ENCODE assay signal across 8 cellular contexts in the genomic region with DNA sequence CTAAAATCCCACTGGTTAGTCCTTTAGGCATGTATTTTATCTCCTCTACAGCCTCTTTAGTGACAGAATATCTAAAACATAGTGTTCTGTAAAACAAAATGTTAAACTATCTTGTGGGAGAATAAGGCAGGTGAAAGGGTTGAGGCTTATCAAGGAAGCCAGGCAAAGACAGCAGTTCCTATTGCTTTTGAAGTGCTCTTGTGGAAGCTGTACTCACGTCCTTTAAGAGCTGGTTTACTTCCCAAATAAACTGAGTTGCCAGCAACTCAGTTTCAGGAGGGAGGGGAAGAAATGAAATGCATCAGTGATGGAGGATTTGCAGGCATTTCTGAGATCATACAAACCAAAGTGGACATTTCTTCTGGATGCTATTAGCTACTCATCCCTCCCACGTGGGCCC.
"Had no signal": no experiment of that assay in that cellular context is flagged by ENCODE, and none has a peak within 500 bp of the region (broad histone marks: within the 10 kb centered on the region; RNA-seq: fewer than 3 reads in every experiment).

No MANE protein-coding gene starts in this region.

- DNase-seq: H9, HCEC 1CT, IMR-90 had no signal

- H3K27ac Mint-ChIP-seq: GM23338, H9 had no signal

- H3K4me3 Mint-ChIP-seq: GM23338, H9 had no signal

- H2AFZ ChIP-seq: GM23338 had no signal

- H3K4me2 ChIP-seq: GM23338 had no signal

- ATAC-seq: GM23338, K562 had no signal

- H3K4me3 ChIP-seq: GM23338, K562 had no signal

- FAIRE-seq: H1, H54, HTR-8/SVneo, K562 had no signal
